In genomic region chr10:78335371-78335690, GRCh38 we compare ENCODE assay signal across 22 cellular contexts.
DNase-seq lines count a peak whose midpoint lies in the region; ATAC-seq, FAIRE-seq and TF ChIP-seq lines count a peak whose summit lies in the region.
"Had no signal": no experiment of that assay in that cellular context is flagged by ENCODE, and none has a peak within 500 bp of the region (broad histone marks: within the 10 kb centered on the region; RNA-seq: fewer than 3 reads in every experiment).

No MANE protein-coding gene starts in this region.

- H3K27me3 ChIP-seq in stomach smooth muscle (ENCODE audit: control insufficient read depth in 1 of 2, insufficient read depth in 2 of 2, low read length in 2 of 2) (no peaks in the 10 kb centered on the region), left lung (no peaks in the 10 kb centered on the region)
- H3K27me3 ChIP-seq: gastrocnemius medialis, MG63 had no signal

- H3K4me3 Mint-ChIP-seq in HFFc6 (no peak overlapping the region), nephron progenitor cell (no peak overlapping the region)
- H3K4me3 Mint-ChIP-seq: activated naive CD8-positive, alpha-beta T cell; CD4-positive, CD25-positive, alpha-beta regulatory T cell; central memory CD8-positive, alpha-beta T cell; natural killer cell treated with Interleukin-12 subunit alpha and Interleukin-12 subunit beta and Interleukin-15 and Interleukin-18, amount 100 ng/mL, for 72 hours; WTC11 had no signal

- TF ChIP-seq CTCF in HFFc6 (IDR thresholded peaks at IDR 0.05) (no peak), nephron progenitor cell (IDR thresholded peaks at IDR 0.05) (no peak), left lung (IDR thresholded peaks at IDR 0.05) (no peak), D721Med (IDR thresholded peaks at IDR 0.05; ENCODE audit: insufficient read depth, missing control alignments) (no peak)

- intact Hi-C loops in left lung (cut with DNase I), result no loop called here

- H3K36me3 ChIP-seq in stomach smooth muscle (ENCODE audit: control insufficient read depth in 2 of 2, insufficient read depth in 2 of 2, low read length in 2 of 2), result no peaks in the 10 kb centered on the region
- no peaks in the 10 kb centered on the region for H3K36me3 ChIP-seq in left lung
- H3K36me3 ChIP-seq: gastrocnemius medialis had no signal

- peak overlapping the region in 1 of 2 donors; percentile 36 for H3K9ac ChIP-seq in stomach smooth muscle (ENCODE audit: low read length in 2 of 2)

- H3K27me3 Mint-ChIP-seq in HFFc6 (ENCODE audit: insufficient read depth), result peaks cover 10% of the 10 kb centered on the region
- H3K27me3 Mint-ChIP-seq in nephron progenitor cell (ENCODE audit: low read depth, poor library complexity), result peaks cover 15% of the 10 kb centered on the region

- no peak for ATAC-seq in left lung
- ATAC-seq: natural killer cell treated with Interleukin-12 subunit alpha and Interleukin-12 subunit beta and Interleukin-15 and Interleukin-18, amount 100 ng/mL, for 72 hours; WTC11 had no signal

- H3K4me1 Mint-ChIP-seq in HFFc6 (ENCODE audit: low read depth) (peaks cover 73% of the 10 kb centered on the region), nephron progenitor cell (peaks cover 92% of the 10 kb centered on the region)
- H3K4me1 Mint-ChIP-seq: CD4-positive, CD25-positive, alpha-beta regulatory T cell; central memory CD8-positive, alpha-beta T cell had no signal

- H3K4me1 ChIP-seq in stomach smooth muscle (ENCODE audit: control insufficient read depth, insufficient read depth, low read length) (peaks cover 64% of the 10 kb centered on the region), left lung (no peaks in the 10 kb centered on the region)

- peak overlapping the region; percentile 16 for H3K27ac ChIP-seq in cingulate gyrus (ENCODE audit: low read depth, low read length)
- peak overlapping the region; percentile 60 for H3K27ac ChIP-seq in stomach smooth muscle (ENCODE audit: low read length)
- no peak overlapping the region for H3K27ac ChIP-seq in left lung
- H3K27ac ChIP-seq: gastrocnemius medialis had no signal

- no peaks in the 10 kb centered on the region for H3K36me3 Mint-ChIP-seq in HFFc6 (ENCODE audit: low read depth)
- H3K36me3 Mint-ChIP-seq in nephron progenitor cell (ENCODE audit: low read depth), result peaks cover 5% of the 10 kb centered on the region
- H3K36me3 Mint-ChIP-seq: activated naive CD8-positive, alpha-beta T cell; CD4-positive, CD25-positive, alpha-beta regulatory T cell; natural killer cell treated with Interleukin-12 subunit alpha and Interleukin-12 subunit beta and Interleukin-15 and Interleukin-18, amount 100 ng/mL, for 72 hours; WTC11 had no signal

- DNase-seq in HFFc6 (no peak), nephron progenitor cell (no peak), left lung (no peak), HUDEP-2 (lab: John Stamatoyannopoulos, UW; ENCODE audit: unreplicated experiment in 76 of 76) (no peak), D721Med (ENCODE audit: insufficient read length, low spot score) (no peak)
- DNase-seq: CD4-positive, CD25-positive, alpha-beta regulatory T cell; DMS 273 treated with DMSO at 0.1 percent for 48 hours; gastrocnemius medialis; GDM1; GOT3; KBM-7; NCI-H446; T1000 had no signal

- H3K9me3 Mint-ChIP-seq in HFFc6, result no peaks in the 10 kb centered on the region
- H3K9me3 Mint-ChIP-seq in nephron progenitor cell, result peaks cover 5% of the 10 kb centered on the region
- H3K9me3 Mint-ChIP-seq: activated T-helper 2 cell treated with anti-CD3 and anti-CD28 coated beads, Interferon-gamma antibody, Interleukin-2, Interleukin-4, amounts not matched to agents 10 μg/mL and 5 μg/mL and 100 μg/mL, durations not matched to agents 14 hours and 24 hours and 36 hours; central memory CD8-positive, alpha-beta T cell; natural killer cell treated with Interleukin-12 subunit alpha and Interleukin-12 subunit beta and Interleukin-15 and Interleukin-18, amount 100 ng/mL, for 72 hours had no signal

- no peaks in the 10 kb centered on the region for H3K9me3 ChIP-seq in stomach smooth muscle (ENCODE audit: control insufficient read depth in 2 of 2, low read length in 2 of 2)
- no peaks in the 10 kb centered on the region for H3K9me3 ChIP-seq in left lung
- H3K9me3 ChIP-seq: gastrocnemius medialis, MG63 had no signal

- no peak overlapping the region for H3K4me3 ChIP-seq in stomach smooth muscle (ENCODE audit: low read length in 2 of 2)
- no peak overlapping the region for H3K4me3 ChIP-seq in left lung
- H3K4me3 ChIP-seq: gastrocnemius medialis, MG63 had no signal

- no peak for FAIRE-seq in D721Med (lab: Jason Lieb, UNC)
- FAIRE-seq: urothelium cell line had no signal

- H3K27ac Mint-ChIP-seq in HFFc6, result peak overlapping the region; percentile 97
- H3K27ac Mint-ChIP-seq in nephron progenitor cell, result peak overlapping the region; percentile 94
- H3K27ac Mint-ChIP-seq: activated naive CD8-positive, alpha-beta T cell; activated T-helper 2 cell treated with anti-CD3 and anti-CD28 coated beads, Interferon-gamma antibody, Interleukin-2, Interleukin-4, amounts not matched to agents 10 μg/mL and 5 μg/mL and 100 μg/mL, durations not matched to agents 14 hours and 24 hours and 36 hours; CD4-positive, CD25-positive, alpha-beta regulatory T cell; natural killer cell treated with Interleukin-12 subunit alpha and Interleukin-12 subunit beta and Interleukin-15 and Interleukin-18, amount 100 ng/mL, for 72 hours; WTC11 had no signal

Comparison
In these comparisons a context has a peak if more than half of its experiments do, and no peak if none do; other contexts are left out.
1. H3K27ac ChIP-seq: peak in cingulate gyrus (single experiment) and stomach smooth muscle (single experiment); none in left lung (0 of 2).